ENCODE assay signal across 8 cellular contexts in the genomic region with DNA sequence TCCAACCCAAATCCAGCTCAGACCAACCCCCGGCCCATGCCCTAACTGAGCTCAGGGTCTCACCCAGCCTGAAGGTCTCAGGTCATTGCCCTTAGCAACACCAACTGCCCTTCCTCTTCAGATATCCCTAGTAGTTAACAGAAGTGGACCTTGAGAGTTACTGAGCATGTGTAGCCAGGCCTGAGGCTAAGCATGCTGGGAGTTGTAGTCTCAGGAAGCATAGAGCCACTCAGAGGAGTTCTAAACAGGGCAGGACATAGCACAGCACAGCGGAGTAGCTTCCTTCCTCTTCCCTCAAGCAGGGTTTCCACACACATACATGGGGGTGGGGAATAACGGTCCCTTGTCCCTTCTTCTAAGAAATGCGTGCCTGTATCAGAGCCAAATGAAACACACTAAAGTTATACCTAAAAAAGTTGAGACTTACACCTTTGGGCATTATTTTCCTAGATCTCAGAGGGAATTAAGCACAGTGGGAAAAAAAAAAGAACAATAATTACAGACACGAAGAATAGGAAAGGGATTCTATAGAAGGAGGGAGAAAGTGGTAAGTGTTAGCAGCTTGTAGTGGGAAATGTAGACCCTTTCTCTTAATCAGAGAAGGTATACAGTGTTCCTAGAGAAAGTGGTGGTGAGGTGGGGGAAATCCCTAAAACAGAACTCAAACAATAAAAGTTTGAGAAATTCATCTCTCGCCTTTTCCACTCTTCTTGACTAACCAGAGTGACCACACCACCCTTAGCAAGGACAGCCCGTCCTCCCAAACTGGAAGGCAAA. TPM values are rescaled to one million over a fixed set of nuclear protein-coding genes. Genes with fewer than 3 reads are reported as not detected.
DNase-seq lines count a peak whose midpoint lies in the region; ATAC-seq, FAIRE-seq and TF ChIP-seq lines count a peak whose summit lies in the region.

No MANE protein-coding gene starts in this region.

- peaks cover 44% of the 10 kb centered on the region for H3K36me3 ChIP-seq in A673 (ENCODE audit: insufficient read depth, low read length, poor library complexity, severe bottlenecking)
- H3K36me3 ChIP-seq in transverse colon: peaks cover 0 to 27% (median 13%) of the 10 kb centered on the region in 4 donors

- CTCF ChIA-PET in A673 (lab: Charles Lee): interaction anchor here (1.0 kb wide), 1 partner anchor 12 kb away, joined by 6 read pairs; no protein-coding TSS in a partner anchor

- peak; percentile 98 for FAIRE-seq in GM12891 (lab: Jason Lieb, UNC)

- H3K36me3 Mint-ChIP-seq in naive thymus-derived CD8-positive, alpha-beta T cell: peaks cover 0 to 46% (median 12%) of the 10 kb centered on the region in 3 donors

- DNase-seq in A673 (ENCODE audit: low spot score) (peak; percentile 83), GM12891 (ENCODE audit: insufficient read length, low spot score) (peak; percentile 80), NOMO-1 treated with DMSO at 0.1 percent for 48 hours (lab: John Stamatoyannopoulos, UW; ENCODE audit: unreplicated experiment) (peak; percentile 93), activated T-cell treated with anti-CD3 and anti-CD28 coated beads for 48 hours (ENCODE audit: low read depth) (peak; percentile 27), fibroblast of mammary gland (ENCODE audit: low read depth) (peak; percentile 86), transverse colon (peak; percentile 68)
- peak in 9 of 10 donors; percentile 34 to 73 (median 49) for DNase-seq in naive thymus-derived CD8-positive, alpha-beta T cell

- H3K27me3 ChIP-seq in A673 (replicated peaks; ENCODE audit: insufficient read depth, low read depth, low read length, poor library complexity): no peaks in the 10 kb centered on the region
- H3K27me3 ChIP-seq in transverse colon: no peaks in the 10 kb centered on the region

- no peak for TF ChIP-seq EP300 in transverse colon (IDR thresholded peaks at IDR 0.05; ENCODE audit: low read depth)

- H3K9me3 ChIP-seq in A673 (ENCODE audit: low read depth, low read length, poor library complexity, severe bottlenecking): no peaks in the 10 kb centered on the region
- H3K9me3 ChIP-seq in transverse colon: no peaks in the 10 kb centered on the region

- intact Hi-C loops in A673 (cut with micrococcal nuclease; ENCODE audit: unreplicated experiment) (no loop called here), transverse colon (cut with DNase I; ENCODE audit: low total_unique reads) (no loop called here)

- H3K27me3 Mint-ChIP-seq in naive thymus-derived CD8-positive, alpha-beta T cell: no peaks in the 10 kb centered on the region

- TF ChIP-seq CTCF in A673 (conservative IDR thresholded peaks at IDR 0.05; ENCODE audit: low read depth, low read length) (no peak), fibroblast of mammary gland (conservative IDR thresholded peaks at IDR 0.05; ENCODE audit: control insufficient read depth, insufficient read depth, low read depth, low read length) (no peak), transverse colon (IDR thresholded peaks at IDR 0.05) (no peak)

- BruUV-seq in A673 (replicated peaks; lab: Mats Ljungman, UMichigan): no TSS peak

- 29 to 36% methylated on average over 5 to 7 of the region's 7 CpGs for WGBS in transverse colon (ENCODE audit: low coverage in 1 of 2), 2 donors

- TF ChIP-seq POLR2A in GM12891 (IDR thresholded peaks at IDR 0.05; ENCODE audit: low read depth, low read length): no peak
- no peak for TF ChIP-seq POLR2A in transverse colon (IDR thresholded peaks at IDR 0.05)

- H3K27ac ChIP-seq in A673 (ENCODE audit: low read depth, low read length, poor library complexity, severe bottlenecking) (peak overlapping the region; percentile 1), transverse colon (peak overlapping the region; percentile 13 to 53 (median 28))

- peak overlapping the region; percentile 72 to 95 (median 92) for H3K4me3 Mint-ChIP-seq in naive thymus-derived CD8-positive, alpha-beta T cell

- H3K4me1 ChIP-seq in A673 (ENCODE audit: insufficient read depth, low read length, poor library complexity, severe bottlenecking): peaks cover 18% of the 10 kb centered on the region
- peaks cover 34 to 43% (median 41%) of the 10 kb centered on the region in 4 donors for H3K4me1 ChIP-seq in transverse colon

- in situ Hi-C loops in transverse colon (cut with MboI; ENCODE audit: low pct_ligation_motif_present in 1 of 4, low pct_unique_long_range_greater_than_20kb in 1 of 4, low sequenced_read_pairs in 3 of 4): no loop called here

- peak; percentile 75 for ATAC-seq in HG02798 (IDR thresholded peaks at IDR 0.05; ENCODE audit: poor library complexity, unreplicated experiment)
- peak; percentile 59 to 70 for ATAC-seq in naive thymus-derived CD8-positive, alpha-beta T cell

- H3K27ac Mint-ChIP-seq in naive thymus-derived CD8-positive, alpha-beta T cell: peak overlapping the region; percentile 38 to 92 (median 82)

- H3K4me3 ChIP-seq in A673 (ENCODE audit: low read depth, low read length, poor library complexity, severe bottlenecking): peak overlapping the region; percentile 98
- peak overlapping the region; percentile 91 for H3K4me3 ChIP-seq in fibroblast of mammary gland (ENCODE audit: control insufficient read depth, low read depth, low read length)
- H3K4me3 ChIP-seq in transverse colon: peak overlapping the region in 1 of 4 donors; percentile 15

- POLR2A ChIA-PET in A673 (lab: Charles Lee; ENCODE audit: low non-redundant PET): no interaction called here
- POLR2A ChIA-PET in naive thymus-derived CD8-positive, alpha-beta T cell (lab: Charles Lee): interaction anchor here (0.5 to 2.0 kb wide), 3 partner anchors 14 to 52 kb away, joined by 4 to 8 read pairs (median 7); a partner anchor contains a TSS

- peaks cover 49 to 81% (median 69%) of the 10 kb centered on the region in 4 donors for H3K4me1 Mint-ChIP-seq in naive thymus-derived CD8-positive, alpha-beta T cell

- H3K9me3 Mint-ChIP-seq in naive thymus-derived CD8-positive, alpha-beta T cell: no peaks in the 10 kb centered on the region

TF ChIP-seq in GM12891, 5 proteins besides CTCF, POLR2A, EP300 and RAD21:
- TF ChIP-seq TAF1 (IDR thresholded peaks at IDR 0.05; ENCODE audit: low read depth, low read length) (0 out of 2 replicates have a peak, but pooled peaks have one; percentile 12), POLR2AphosphoS5 (IDR thresholded peaks at IDR 0.05; ENCODE audit: low read depth, low read length) (no peak)

RNA-seq across cellular contexts. Expression of a gene that starts 4.4 kb away (rescaled TPM):
- total RNA-seq in A673 (2021) (121 and 138 TPM in 2 replicates), transverse colon (100 to 1,000 TPM in 1 of 4 donors, 10 to 100 TPM in 3; 50.0 to 351 (median 78.0) TPM)
- polyA plus RNA-seq in GM12891 (2012; ENCODE audit: low read depth, missing spikeins): 17.2 TPM
- 100 to 1,000 TPM; 130 to 134 TPM for total RNA-seq in naive thymus-derived CD8-positive, alpha-beta T cell
- 10 to 100 TPM in 2 of 3 donors, 1 to 10 TPM in 1; 1.5 to 28.5 (median 10.5) TPM for polyA plus RNA-seq in naive thymus-derived CD8-positive, alpha-beta T cell

RNA-seq across cellular contexts. Expression of a gene that starts 13.6 kb away (rescaled TPM):
- total RNA-seq in A673 (2021): 1.3 and 1.6 TPM in 2 replicates
- polyA plus RNA-seq in GM12891 (2012; ENCODE audit: low read depth, missing spikeins): 6.1 TPM
- total RNA-seq in naive thymus-derived CD8-positive, alpha-beta T cell: 1 to 10 TPM; 3.6 to 4.3 TPM
- polyA plus RNA-seq in naive thymus-derived CD8-positive, alpha-beta T cell: 1 to 10 TPM; 3.0 to 3.6 (median 3.4) TPM
- not detected for total RNA-seq in transverse colon

RNA-seq across cellular contexts. Expression of a gene that starts 37.6 kb away (rescaled TPM):
- total RNA-seq in A673 (2021) (50.7 and 59.6 TPM in 2 replicates), transverse colon (10 to 100 TPM; 21.7 to 44.0 (median 42.3) TPM)
- polyA plus RNA-seq in GM12891 (2012; ENCODE audit: low read depth, missing spikeins): 49.9 TPM
- total RNA-seq in naive thymus-derived CD8-positive, alpha-beta T cell: 10 to 100 TPM; 47.5 to 49.5 TPM
- 10 to 100 TPM; 29.2 to 39.5 (median 33.0) TPM for polyA plus RNA-seq in naive thymus-derived CD8-positive, alpha-beta T cell

RNA-seq across cellular contexts. Expression of a gene that starts 38.4 kb away (rescaled TPM):
- total RNA-seq in A673 (2021): 0.22 and 0.39 TPM in 2 replicates
- not detected for polyA plus RNA-seq in GM12891 (2012; ENCODE audit: low read depth, missing spikeins)
- under 1 TPM; 0.27 to 0.47 TPM for total RNA-seq in naive thymus-derived CD8-positive, alpha-beta T cell
- not detected for polyA plus RNA-seq in naive thymus-derived CD8-positive, alpha-beta T cell
- under 1 TPM in 2 of 4 donors, not detected in 2; 0.27 to 0.32 TPM for total RNA-seq in transverse colon

RNA-seq across cellular contexts. Expression of a gene that starts 54.5 kb away (rescaled TPM):
- total RNA-seq in A673 (2021) (47.2 and 55.7 TPM in 2 replicates), transverse colon (100 to 1,000 TPM in 1 of 4 donors, 10 to 100 TPM in 3; 72.6 to 125 (median 82.1) TPM)
- 21.6 TPM for polyA plus RNA-seq in GM12891 (2012; ENCODE audit: low read depth, missing spikeins)
- total RNA-seq in naive thymus-derived CD8-positive, alpha-beta T cell: 100 to 1,000 TPM; 253 to 270 TPM
- polyA plus RNA-seq in naive thymus-derived CD8-positive, alpha-beta T cell: 10 to 100 TPM; 34.0 to 45.8 (median 34.6) TPM

Comparison
In these comparisons a context has a peak if more than half of its experiments do, and no peak if none do; other contexts are left out.
1. DNase-seq: peak in every context shown above with its lines; median percentile 93 in NOMO-1 treated with DMSO at 0.1 percent for 48 hours; 86 in fibroblast of mammary gland; 83 in A673; 80 in GM12891; 68 in transverse colon; 49 in naive thymus-derived CD8-positive, alpha-beta T cell; 27 in activated T-cell treated with anti-CD3 and anti-CD28 coated beads for 48 hours.